In the genomic region with DNA sequence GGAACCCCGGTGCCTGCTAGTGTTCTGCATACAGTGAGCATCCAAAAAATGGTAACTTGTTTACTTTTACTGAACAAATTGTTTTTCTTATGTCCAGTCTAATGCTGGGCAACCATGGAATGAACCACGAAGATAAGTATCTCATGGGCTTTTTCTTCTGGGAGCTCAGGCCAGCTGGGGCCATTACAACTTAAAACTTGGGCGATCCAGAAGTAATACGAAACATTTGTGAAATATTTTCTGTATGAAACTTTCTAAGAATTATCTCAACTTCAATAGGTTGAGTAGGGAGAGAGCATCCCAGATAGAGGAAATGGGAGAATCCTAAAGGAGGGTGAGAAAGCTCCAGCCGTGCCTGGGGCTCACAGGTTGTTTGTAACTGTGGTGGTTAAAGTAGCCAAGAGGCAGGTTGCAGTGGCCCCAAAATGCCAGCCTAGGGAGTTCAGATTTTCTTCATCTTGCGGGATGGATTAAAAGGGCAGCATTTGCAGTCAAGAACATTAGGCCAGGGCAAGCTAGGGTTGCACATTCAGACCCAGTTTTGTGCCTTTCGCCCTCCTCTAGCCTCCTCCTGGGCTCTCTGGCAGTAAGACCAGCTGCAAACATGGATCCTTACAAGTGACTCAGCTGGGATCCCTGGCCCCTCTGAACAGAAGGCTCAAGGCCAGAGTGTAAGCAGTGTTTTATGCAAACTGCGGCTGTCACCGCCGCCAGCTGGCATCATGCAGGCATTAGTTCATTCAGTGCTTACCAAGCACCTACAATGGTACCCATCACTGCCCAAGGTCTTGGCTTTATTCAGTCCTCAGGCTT, we compare ENCODE assay signal across 8 cellular contexts. TPM values are rescaled to one million over a fixed set of nuclear protein-coding genes. Genes with fewer than 3 reads are reported as not detected.
DNase-seq lines count a peak whose midpoint lies in the region; ATAC-seq, FAIRE-seq and TF ChIP-seq lines count a peak whose summit lies in the region.

No MANE protein-coding gene starts in this region.

- no peak for TF ChIP-seq CTCF in AG04450 (IDR thresholded peaks at IDR 0.05; ENCODE audit: low read depth, low read length)
- TF ChIP-seq CTCF in coronary artery (IDR thresholded peaks at IDR 0.05) = no peak
- TF ChIP-seq CTCF in omental fat pad (IDR thresholded peaks at IDR 0.05) = no peak

- H3K9me3 ChIP-seq in AG04450 (ENCODE audit: control insufficient read depth, insufficient read depth, low read length) (peaks cover 3% of the 10 kb centered on the region; the same call in 1 of the 2 replicates), Karpas-422 (ENCODE audit: low read length) (no peaks in the 10 kb centered on the region)

- H3K27me3 Mint-ChIP-seq in naive B cell = no peaks in the 10 kb centered on the region

- POLR2A ChIA-PET in AG04450 (lab: Yijun Ruan, JAX) = interaction anchor here (0.7 to 2.2 kb wide), 8 partner anchors 9 to 392 kb away, joined by 3 to 18 read pairs (median 4); a partner anchor contains a TSS

- DNase-seq in AG04450 (ENCODE audit: low read depth, low spot score) = no peak
- DNase-seq in Karpas-422 = no peak
- DNase-seq in coronary artery (ENCODE audit: low spot score) = no peak
- no peak for DNase-seq in naive B cell
- no peak for DNase-seq in omental fat pad (ENCODE audit: low spot score)
- no peak for DNase-seq in GM12891 (ENCODE audit: insufficient read length, low spot score)
- DNase-seq in AG08395 (ENCODE audit: low spot score) = no peak

- H3K4me2 ChIP-seq in Karpas-422 (ENCODE audit: low read depth, low read length, poor library complexity, severe bottlenecking) = peak overlapping the region; percentile 97

- no peaks in the 10 kb centered on the region for H3K9me3 Mint-ChIP-seq in naive B cell

- H3K9me2 ChIP-seq in Karpas-422 (replicated peaks; ENCODE audit: insufficient read depth, low read length) = no peaks in the 10 kb centered on the region

- CTCF ChIA-PET in AG04450 (lab: Charles Lee) = interaction anchor here (0.5 to 1.5 kb wide), 2 partner anchors 395 to 906 kb away, joined by 3 to 4 read pairs; no protein-coding TSS in a partner anchor

- peak overlapping the region; percentile 98 for H3K9ac ChIP-seq in Karpas-422 (ENCODE audit: low read length)

- peak overlapping the region; percentile 84 to 99 (median 96) for H3K27ac Mint-ChIP-seq in naive B cell

- ATAC-seq in naive B cell (ENCODE audit: low read depth in 2 of 2) (no peak), HG03565 (IDR thresholded peaks at IDR 0.05; ENCODE audit: unreplicated experiment) (no peak), omental fat pad (ENCODE audit: low FRiP score) (no peak)

- H3K4me3 ChIP-seq in AG04450 (ENCODE audit: low read depth, low read length) (peak overlapping the region; percentile 76), Karpas-422 (ENCODE audit: low read length) (peak overlapping the region; percentile 91; the same call in 1 of the 2 replicates), coronary artery (peak overlapping the region; percentile 97)

- H3K27me3 ChIP-seq in AG04450 (ENCODE audit: control insufficient read depth, insufficient read depth, low read length) (no peaks in the 10 kb centered on the region), Karpas-422 (ENCODE audit: low read length) (no peaks in the 10 kb centered on the region)

- peaks cover 45% of the 10 kb centered on the region for H3K4me1 ChIP-seq in Karpas-422 (ENCODE audit: low read length)

- H3K4me1 Mint-ChIP-seq in naive B cell = peaks cover 32 to 47% (median 34%) of the 10 kb centered on the region in 3 donors

- FAIRE-seq in GM12891 (lab: Jason Lieb, UNC) = no peak

- peak overlapping the region; percentile 84 to 96 (median 92) for H3K4me3 Mint-ChIP-seq in naive B cell

- peaks cover 32% of the 10 kb centered on the region; the same call in 1 of the 2 replicates for H3K36me3 ChIP-seq in Karpas-422 (ENCODE audit: insufficient read depth, low read length)

- H3K79me2 ChIP-seq in Karpas-422 (ENCODE audit: low read length) = peaks cover 38% of the 10 kb centered on the region

- H2AFZ ChIP-seq in Karpas-422 (ENCODE audit: low read length) = no peak overlapping the region

- H4K20me1 ChIP-seq in Karpas-422 (ENCODE audit: insufficient read depth, low read depth, low read length) = peaks cover 9% of the 10 kb centered on the region; the same call in 1 of the 2 replicates

- H3K27ac ChIP-seq in AG04450 (ENCODE audit: low read depth, low read length) (peak overlapping the region; percentile 39), Karpas-422 (ENCODE audit: low read length) (peak overlapping the region; percentile 94), coronary artery (peak overlapping the region; percentile 97 to 98)

- no peak; the same call in 1 of the 2 replicates for TF ChIP-seq POLR2A in GM12891 (IDR thresholded peaks at IDR 0.05; ENCODE audit: low read depth, low read length)

- peaks cover 6 to 18% of the 10 kb centered on the region in 2 donors for H3K36me3 Mint-ChIP-seq in naive B cell

TF ChIP-seq in GM12891, 5 proteins besides CTCF, POLR2A, EP300 and RAD21:
- TF ChIP-seq SPI1 (IDR thresholded peaks at IDR 0.05; ENCODE audit: low read depth, low read length) (no peak), POU2F2 (IDR thresholded peaks at IDR 0.05; ENCODE audit: low read depth, low read length) (no peak), TAF1 (IDR thresholded peaks at IDR 0.05; ENCODE audit: low read depth, low read length) (no peak), POLR2AphosphoS5 (IDR thresholded peaks at IDR 0.05; ENCODE audit: low read depth, low read length) (no peak), PAX5 (IDR thresholded peaks at IDR 0.05; ENCODE audit: insufficient read depth, low read length, severe bottlenecking) (no peak)

RNA-seq across cellular contexts. Expression of a gene that starts 41.5 kb away (rescaled TPM):
- polyA plus RNA-seq in AG04450 (2011; rRNA removed) (34.4 and 39.2 TPM in 2 replicates), naive B cell (ENCODE audit: low read depth in 6 of 6) (10 to 100 TPM; 14.5 to 25.9 (median 21.1) TPM)
- 51.9 and 70.9 TPM in 2 replicates for polyA minus RNA-seq in AG04450 (2011; rRNA and poly(A)+ RNA removed)
- total RNA-seq in Karpas-422 (2014; rRNA removed; shearing (Covaris generic); ENCODE audit: low replicate concordance) = 68.1 and 91.4 TPM in 2 replicates
- 10 to 100 TPM; 30.7 to 57.6 (median 47.4) TPM for total RNA-seq in omental fat pad
- 22.1 TPM for polyA plus RNA-seq in GM12891 (2012; ENCODE audit: low read depth, missing spikeins)

RNA-seq across cellular contexts. Expression of a gene that starts 56.6 kb away (rescaled TPM):
- not detected in 2 replicates for polyA plus RNA-seq in AG04450 (2011; rRNA removed)
- not detected in 2 replicates for polyA minus RNA-seq in AG04450 (2011; rRNA and poly(A)+ RNA removed)
- 5.5 and 6.4 TPM in 2 replicates for total RNA-seq in Karpas-422 (2014; rRNA removed; shearing (Covaris generic); ENCODE audit: low replicate concordance)
- not detected for polyA plus RNA-seq in naive B cell (ENCODE audit: low read depth in 6 of 6)
- total RNA-seq in omental fat pad = under 1 TPM; 0.24 to 0.46 (median 0.31) TPM
- polyA plus RNA-seq in GM12891 (2012; ENCODE audit: low read depth, missing spikeins) = 0.12 TPM

Comparison
In these comparisons a context has a peak if more than half of its experiments do, and no peak if none do; other contexts are left out.
1. H3K27ac ChIP-seq: peak in every context shown above with its lines; median percentile 98 in coronary artery; 94 in Karpas-422; 39 in AG04450.